Comparison of ENCODE assay signal across 34 cellular contexts in genomic region chr16:76123966-76124365, GRCh38.
"Had no signal": no experiment of that assay in that cellular context is flagged by ENCODE, and none has a peak within 500 bp of the region (broad histone marks: within the 10 kb centered on the region; RNA-seq: fewer than 3 reads in every experiment).

No MANE protein-coding gene starts in this region.

- H3K36me3 Mint-ChIP-seq: activated CD4-positive, alpha-beta memory T cell treated with anti-CD3 and anti-CD28 coated beads for 36 hours; activated CD8-positive, alpha-beta memory T cell treated with anti-CD3 and anti-CD28 coated beads, Interleukin-2, amount 10 ng/mL, durations not matched to agents 7 days and 5 days; activated naive CD4-positive, alpha-beta T cell treated with anti-CD3 and anti-CD28 coated beads, Interleukin-2, amount 10 ng/mL, durations not matched to agents 7 days and 5 days; activated naive CD4-positive, alpha-beta T cell treated with anti-CD3 and anti-CD28 coated beads, Interleukin-2, amount 50 U/mL, for 72 hours; activated naive CD8-positive, alpha-beta T cell treated with anti-CD3 and anti-CD28 coated beads, Interleukin-2, amount 10 ng/mL, durations not matched to agents 7 days and 5 days; brain had no signal

- H3K9me3 ChIP-seq: ascending aorta, esophagus muscularis mucosa, gastrocnemius medialis had no signal

- DNase-seq: activated CD4-positive, alpha-beta memory T cell treated with anti-CD3 and anti-CD28 coated beads for 36 hours; activated CD4-positive, alpha-beta T cell treated with anti-CD3 and anti-CD28 coated beads for 36 hours; activated CD4-positive, alpha-beta T cell treated with anti-CD3 and anti-CD28 coated beads, Interleukin-2, amount 10 ng/mL, durations not matched to agents 24 days and 14 days; activated CD4-positive, CD25-positive, alpha-beta regulatory T cell; activated CD4-positive, CD25-positive, alpha-beta regulatory T cell treated with anti-CD3 and anti-CD28 coated beads, Interleukin-2, amount 50 U/mL, for 72 hours; activated CD8-positive, alpha-beta memory T cell treated with anti-CD3 and anti-CD28 coated beads, Interleukin-2, amount 10 ng/mL, durations not matched to agents 7 days and 5 days; activated CD8-positive, alpha-beta memory T cell treated with anti-CD3 and anti-CD28 coated beads, Interleukin-2, amount 50 U/mL, for 4 hours; activated CD8-positive, alpha-beta T cell treated with anti-CD3 and anti-CD28 coated beads, Interleukin-2, amount 10 ng/mL, durations not matched to agents 7 days and 5 days; activated gamma-delta T cell; activated naive CD4-positive, alpha-beta T cell; activated naive CD4-positive, alpha-beta T cell treated with anti-CD3 and anti-CD28 coated beads, Interleukin-2, amount 10 ng/mL, durations not matched to agents 7 days and 5 days; activated naive CD8-positive, alpha-beta T cell treated with anti-CD3 and anti-CD28 coated beads, Interleukin-2, amount 10 ng/mL, durations not matched to agents 7 days and 5 days; activated T-cell treated with anti-CD3 and anti-CD28 coated beads, Interleukin-2, amount 50 U/mL, for 1 hour; activated T-cell treated with anti-CD3 and anti-CD28 coated beads, Interleukin-2, amount 50 U/mL, for 48 hours; dorsolateral prefrontal cortex; effector memory CD4-positive, alpha-beta T cell; endodermal cell; erythroblast; foreskin keratinocyte; gastrocnemius medialis; glutamatergic neuron; heart left ventricle; T-helper 17 cell; T1000 had no signal

- H3K4me1 ChIP-seq: ascending aorta, foreskin keratinocyte, gastrocnemius medialis, heart left ventricle had no signal

- H3K9me3 Mint-ChIP-seq: activated CD4-positive, alpha-beta T cell treated with anti-CD3 and anti-CD28 coated beads, Interleukin-2, amount 10 ng/mL, durations not matched to agents 24 days and 14 days had no signal

- H3K4me3 ChIP-seq: ascending aorta, coronary artery, dorsolateral prefrontal cortex, esophagus muscularis mucosa, gastrocnemius medialis, heart left ventricle had no signal

- H3K27ac Mint-ChIP-seq: activated CD4-positive, alpha-beta memory T cell treated with anti-CD3 and anti-CD28 coated beads for 36 hours; activated CD4-positive, alpha-beta T cell treated with anti-CD3 and anti-CD28 coated beads for 36 hours; activated CD4-positive, alpha-beta T cell treated with anti-CD3 and anti-CD28 coated beads, Interleukin-2, amount 10 ng/mL, durations not matched to agents 24 days and 14 days; activated CD8-positive, alpha-beta memory T cell treated with anti-CD3 and anti-CD28 coated beads, Interleukin-2, amount 10 ng/mL, durations not matched to agents 7 days and 5 days; activated CD8-positive, alpha-beta T cell treated with anti-CD3 and anti-CD28 coated beads, Interleukin-2, amount 10 ng/mL, durations not matched to agents 7 days and 5 days; activated naive CD4-positive, alpha-beta T cell treated with anti-CD3 and anti-CD28 coated beads, Interleukin-2, amount 10 ng/mL, durations not matched to agents 7 days and 5 days; activated naive CD4-positive, alpha-beta T cell treated with anti-CD3 and anti-CD28 coated beads, Interleukin-2, amount 50 U/mL, for 72 hours; activated naive CD8-positive, alpha-beta T cell treated with anti-CD3 and anti-CD28 coated beads, Interleukin-2, amount 10 ng/mL, durations not matched to agents 7 days and 5 days; activated T-helper 1 cell treated with anti-CD3 and anti-CD28 coated beads, Interleukin-12 subunit alpha, Interleukin-12 subunit beta, Interleukin-2, Interleukin-4 antibody, amounts not matched to agents 30 ng/mL and 10 ng/mL and 1 ng/mL, durations not matched to agents 14 hours and 24 hours and 36 hours; brain; dendritic cell treated with granulocyte-macrophage colony-stimulating factor and Interleukin-4, amounts not matched to agents 40 ng/mL and 50 ng/mL, for 4 days; endodermal cell; T-helper 17 cell; T-helper 2 cell treated with Interferon-gamma antibody and Interleukin-4, amounts not matched to agents 5 μg/mL and 100 μg/mL, for 36 hours had no signal

- H3K4me3 Mint-ChIP-seq: activated CD4-positive, alpha-beta memory T cell treated with anti-CD3 and anti-CD28 coated beads for 36 hours; activated CD4-positive, alpha-beta T cell treated with anti-CD3 and anti-CD28 coated beads for 36 hours; activated CD4-positive, alpha-beta T cell treated with anti-CD3 and anti-CD28 coated beads, Interleukin-2, amount 10 ng/mL, durations not matched to agents 24 days and 14 days; activated CD8-positive, alpha-beta memory T cell treated with anti-CD3 and anti-CD28 coated beads, Interleukin-2, amount 10 ng/mL, durations not matched to agents 7 days and 5 days; activated CD8-positive, alpha-beta T cell treated with anti-CD3 and anti-CD28 coated beads, Interleukin-2, amount 10 ng/mL, durations not matched to agents 7 days and 5 days; activated naive CD4-positive, alpha-beta T cell treated with anti-CD3 and anti-CD28 coated beads, Interleukin-2, amount 10 ng/mL, durations not matched to agents 7 days and 5 days; activated naive CD8-positive, alpha-beta T cell treated with anti-CD3 and anti-CD28 coated beads, Interleukin-2, amount 10 ng/mL, durations not matched to agents 7 days and 5 days; activated T-helper 1 cell treated with anti-CD3 and anti-CD28 coated beads, Interleukin-12 subunit alpha, Interleukin-12 subunit beta, Interleukin-2, Interleukin-4 antibody, amounts not matched to agents 30 ng/mL and 10 ng/mL and 1 ng/mL, durations not matched to agents 14 hours and 24 hours and 36 hours; brain; central memory CD8-positive, alpha-beta T cell; dendritic cell treated with granulocyte-macrophage colony-stimulating factor and Interleukin-4, amounts not matched to agents 40 ng/mL and 50 ng/mL, for 4 days; endodermal cell; T-helper 17 cell; T-helper 2 cell treated with Interferon-gamma antibody and Interleukin-4, amounts not matched to agents 5 μg/mL and 100 μg/mL, for 36 hours had no signal

- ATAC-seq: activated CD4-positive, alpha-beta T cell treated with anti-CD3 and anti-CD28 coated beads for 36 hours; activated CD8-positive, alpha-beta memory T cell treated with anti-CD3 and anti-CD28 coated beads, Interleukin-2, amount 10 ng/mL, durations not matched to agents 7 days and 5 days; activated CD8-positive, alpha-beta T cell treated with anti-CD3 and anti-CD28 coated beads, Interleukin-2, amount 10 ng/mL, durations not matched to agents 7 days and 5 days; activated naive CD4-positive, alpha-beta T cell treated with anti-CD3 and anti-CD28 coated beads, Interleukin-2, amount 50 U/mL, for 72 hours; foreskin keratinocyte; gastrocnemius medialis; heart left ventricle; T-helper 17 cell had no signal

- H3K27me3 Mint-ChIP-seq: activated CD4-positive, alpha-beta memory T cell treated with anti-CD3 and anti-CD28 coated beads for 36 hours; activated CD4-positive, alpha-beta T cell treated with anti-CD3 and anti-CD28 coated beads for 36 hours; activated CD4-positive, alpha-beta T cell treated with anti-CD3 and anti-CD28 coated beads, Interleukin-2, amount 10 ng/mL, durations not matched to agents 24 days and 14 days; activated CD8-positive, alpha-beta memory T cell treated with anti-CD3 and anti-CD28 coated beads, Interleukin-2, amount 10 ng/mL, durations not matched to agents 7 days and 5 days; activated naive CD4-positive, alpha-beta T cell treated with anti-CD3 and anti-CD28 coated beads, Interleukin-2, amount 10 ng/mL, durations not matched to agents 7 days and 5 days; activated naive CD8-positive, alpha-beta T cell treated with anti-CD3 and anti-CD28 coated beads, Interleukin-2, amount 10 ng/mL, durations not matched to agents 7 days and 5 days; central memory CD8-positive, alpha-beta T cell; dendritic cell treated with granulocyte-macrophage colony-stimulating factor and Interleukin-4, amounts not matched to agents 40 ng/mL and 50 ng/mL, for 4 days; T-helper 17 cell had no signal

- H3K27ac ChIP-seq: ascending aorta, coronary artery, dorsolateral prefrontal cortex, esophagus muscularis mucosa, foreskin keratinocyte, gastrocnemius medialis, heart left ventricle had no signal

- H3K27me3 ChIP-seq: ascending aorta, dorsolateral prefrontal cortex, esophagus muscularis mucosa, foreskin keratinocyte, gastrocnemius medialis, heart left ventricle had no signal

- H3K36me3 ChIP-seq: ascending aorta, esophagus muscularis mucosa, gastrocnemius medialis, heart left ventricle had no signal

- H3K4me1 Mint-ChIP-seq: activated CD4-positive, alpha-beta T cell treated with anti-CD3 and anti-CD28 coated beads for 36 hours; activated CD4-positive, alpha-beta T cell treated with anti-CD3 and anti-CD28 coated beads, Interleukin-2, amount 10 ng/mL, durations not matched to agents 24 days and 14 days; activated CD8-positive, alpha-beta memory T cell treated with anti-CD3 and anti-CD28 coated beads, Interleukin-2, amount 10 ng/mL, durations not matched to agents 7 days and 5 days; activated naive CD4-positive, alpha-beta T cell treated with anti-CD3 and anti-CD28 coated beads, Interleukin-2, amount 10 ng/mL, durations not matched to agents 7 days and 5 days; activated naive CD8-positive, alpha-beta T cell treated with anti-CD3 and anti-CD28 coated beads, Interleukin-2, amount 10 ng/mL, durations not matched to agents 7 days and 5 days; brain; central memory CD8-positive, alpha-beta T cell; endodermal cell; T-helper 17 cell had no signal

- FAIRE-seq: bronchial epithelial cell had no signal
